ENCODE assay signal across 13 cellular contexts in genomic region chr13:85386424-85386823, GRCh38.
DNase-seq lines count a peak whose midpoint lies in the region; ATAC-seq and TF ChIP-seq lines count a peak whose summit lies in the region.
"Had no signal": no experiment of that assay in that cellular context is flagged by ENCODE, and none has a peak within 500 bp of the region (broad histone marks: within the 10 kb centered on the region; RNA-seq: fewer than 3 reads in every experiment).

No MANE protein-coding gene starts in this region.

- H3K27ac ChIP-seq in brain microvascular endothelial cell (no peak overlapping the region), smooth muscle cell (ENCODE audit: low read depth) (no peak overlapping the region), spleen (no peak overlapping the region)
- H3K27ac ChIP-seq: 22Rv1, thyroid gland had no signal

- H4K20me1 ChIP-seq in smooth muscle cell (ENCODE audit: low read depth) = no peaks in the 10 kb centered on the region

- peak overlapping the region; percentile 91 for H2AFZ ChIP-seq in smooth muscle cell (ENCODE audit: low read depth)

- H3K9me3 ChIP-seq in smooth muscle cell (replicated peaks; ENCODE audit: low read depth) = no peaks in the 10 kb centered on the region
- peaks cover 0 to 15% (median 2%) of the 10 kb centered on the region in 8 donors for H3K9me3 ChIP-seq in spleen
- H3K9me3 ChIP-seq: thyroid gland had no signal

- DNase-seq in NCI-H1436 (lab: John Stamatoyannopoulos, UW) (peak; percentile 9), NCI-H1436 treated with DMSO at 0.1 percent for 48 hours (lab: John Stamatoyannopoulos, UW) (no peak), NCI-H774 (lab: John Stamatoyannopoulos, UW) (peak; percentile 12), brain microvascular endothelial cell (peak; percentile 13), smooth muscle cell (lab: John Stamatoyannopoulos, UW; ENCODE audit: unreplicated experiment) (no peak), spleen (no peak)
- no peak for DNase-seq in stimulated activated CD4-positive, alpha-beta T cell treated with anti-CD3 and anti-CD28 coated beads, Interleukin-1b, Interleukin-23, amount 100 ng/mL, for 48 hours
- DNase-seq: natural killer cell, small intestine, thyroid gland had no signal

- H3K9ac ChIP-seq in smooth muscle cell (ENCODE audit: low read depth) = no peak overlapping the region

- intact Hi-C loops in spleen (cut with DNase I; ENCODE audit: low total_unique reads) = no loop called here

- H3K79me2 ChIP-seq in smooth muscle cell (ENCODE audit: low read depth) = no peaks in the 10 kb centered on the region

- 3% methylated on average over 3 of the region's 3 CpGs for WGBS in smooth muscle cell (ENCODE audit: low lambda C conversion rate)
- 49 to 70% (median 61%) methylated on average over 3 of the region's 3 CpGs for WGBS in spleen, 5 donors

- in situ Hi-C loops in brain microvascular endothelial cell (cut with HindIII; ENCODE audit: low pct_ligation_motif_present, low sequenced_read_pairs) = no loop called here

- H3K4me1 ChIP-seq in smooth muscle cell (ENCODE audit: low read depth) (peaks cover 5% of the 10 kb centered on the region), spleen (no peaks in the 10 kb centered on the region)
- H3K4me1 ChIP-seq: thyroid gland had no signal

- no peak for TF ChIP-seq POLR2A in spleen (IDR thresholded peaks at IDR 0.05)

- H3K4me3 ChIP-seq in brain microvascular endothelial cell (ENCODE audit: low read depth, low read length) (no peak overlapping the region), smooth muscle cell (no peak overlapping the region), spleen (no peak overlapping the region)
- H3K4me3 ChIP-seq: thyroid gland had no signal

- no peak for ATAC-seq in GM21786 (IDR thresholded peaks at IDR 0.05; ENCODE audit: unreplicated experiment)
- ATAC-seq: left lobe of liver, natural killer cell had no signal

- no peaks in the 10 kb centered on the region for H3K27me3 ChIP-seq in brain microvascular endothelial cell (replicated peaks)
- no peaks in the 10 kb centered on the region for H3K27me3 ChIP-seq in smooth muscle cell (ENCODE audit: low read depth)
- no peaks in the 10 kb centered on the region for H3K27me3 ChIP-seq in spleen (replicated peaks in 1 of 7)
- H3K27me3 ChIP-seq: thyroid gland had no signal

- H3F3A ChIP-seq in smooth muscle cell (ENCODE audit: low read depth) = no peaks in the 10 kb centered on the region

- no peaks in the 10 kb centered on the region for H3K36me3 ChIP-seq in brain microvascular endothelial cell (replicated peaks)
- no peaks in the 10 kb centered on the region for H3K36me3 ChIP-seq in smooth muscle cell (ENCODE audit: low read depth)
- H3K36me3 ChIP-seq in spleen = no peaks in the 10 kb centered on the region
- H3K36me3 ChIP-seq: thyroid gland had no signal

- no peak for TF ChIP-seq CTCF in brain microvascular endothelial cell (IDR thresholded peaks at IDR 0.05; ENCODE audit: low read depth, low read length, missing control alignments)
- TF ChIP-seq CTCF in smooth muscle cell (IDR thresholded peaks at IDR 0.05; ENCODE audit: borderline replicate concordance, insufficient read depth, poor library complexity, severe bottlenecking) = no peak
- no peak for TF ChIP-seq CTCF in spleen (IDR thresholded peaks at IDR 0.05 in 8 of 11, conservative IDR thresholded peaks at IDR 0.05 in 3 of 11)

- H3K4me2 ChIP-seq in smooth muscle cell = peak overlapping the region; percentile 33

Comparison
In these comparisons a context has a peak if more than half of its experiments do, and no peak if none do; other contexts are left out.
1. DNase-seq: peak in NCI-H1436 (single experiment), NCI-H774 (single experiment) and brain microvascular endothelial cell (single experiment); none in NCI-H1436 treated with DMSO at 0.1 percent for 48 hours (single experiment), smooth muscle cell (single experiment), spleen (single experiment) and stimulated activated CD4-positive, alpha-beta T cell treated with anti-CD3 and anti-CD28 coated beads, Interleukin-1b, Interleukin-23, amount 100 ng/mL, for 48 hours (single experiment).